ENCODE assay signal across 17 cellular contexts in the genomic region with DNA sequence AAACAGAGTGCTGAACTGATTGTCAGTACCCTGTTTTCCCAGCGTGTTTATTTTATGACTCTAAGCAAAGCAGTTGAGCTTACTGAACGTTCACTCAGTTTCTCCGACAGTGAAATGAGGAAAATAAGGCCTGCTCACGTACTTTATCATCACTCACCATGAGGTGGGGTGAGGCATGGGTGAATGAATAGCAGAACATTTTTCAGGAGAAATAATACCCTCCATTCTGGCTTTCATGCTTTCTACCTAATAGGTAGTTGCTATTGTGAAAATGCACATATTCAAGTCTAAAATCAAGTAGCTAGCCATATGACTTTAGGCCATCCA.
A peak's percentile ranks its signal among the peaks of the same experiment; 100 is the strongest.
DNase-seq lines count a peak whose midpoint lies in the region; ATAC-seq and TF ChIP-seq lines count a peak whose summit lies in the region.
"Had no signal": no experiment of that assay in that cellular context is flagged by ENCODE, and none has a peak within 500 bp of the region (broad histone marks: within the 10 kb centered on the region; RNA-seq: fewer than 3 reads in every experiment).

No MANE protein-coding gene starts in this region.

- no peak for TF ChIP-seq POLR2A in gastroesophageal sphincter (IDR thresholded peaks at IDR 0.05)
- no peak for TF ChIP-seq POLR2A in gastrocnemius medialis (IDR thresholded peaks at IDR 0.05)
- TF ChIP-seq POLR2A in uterus (IDR thresholded peaks at IDR 0.05): no peak

- H3K27me3 ChIP-seq in cardiac muscle cell: no peaks in the 10 kb centered on the region
- H3K27me3 ChIP-seq in gastroesophageal sphincter: no peaks in the 10 kb centered on the region
- no peaks in the 10 kb centered on the region for H3K27me3 ChIP-seq in gastrocnemius medialis
- no peaks in the 10 kb centered on the region for H3K27me3 ChIP-seq in uterus
- H3K27me3 ChIP-seq: heart left ventricle had no signal

- 66% methylated on average over 4 of the region's 4 CpGs; no CpG with 5 or more reads in 1 of the 2 donors for WGBS in gastroesophageal sphincter (ENCODE audit: low coverage in 1 of 2), 2 donors

- DNase-seq in cardiac muscle cell (ENCODE audit: low read depth in 1 of 2, low spot score in 1 of 2) (no peak), left cardiac atrium (no peak), gastrocnemius medialis (no peak), uterus (no peak), putamen (ENCODE audit: low spot score) (no peak), kidney glomerular epithelial cell (lab: John Stamatoyannopoulos, UW) (no peak)
- DNase-seq: DMS79; kidney; NCI-H1048; NCI-H2107; NCI-H524 treated with DMSO at 0.1 percent for 48 hours; nucleus accumbens; stimulated activated CD4-positive, alpha-beta T cell treated with anti-CD3 and anti-CD28 coated beads, Interleukin-2, amount 100 ng/mL, for 24 hours had no signal

- peak overlapping the region; percentile 46 for H3K27ac ChIP-seq in cardiac muscle cell
- H3K27ac ChIP-seq in gastroesophageal sphincter: peak overlapping the region; percentile 77 to 93 (median 82)
- peak overlapping the region in 3 of 4 donors; percentile 49 to 71 (median 66) for H3K27ac ChIP-seq in gastrocnemius medialis
- H3K27ac ChIP-seq in uterus: peak overlapping the region; percentile 70 to 77
- H3K27ac ChIP-seq: KMS-11 had no signal

- H3K36me3 ChIP-seq in cardiac muscle cell (no peaks in the 10 kb centered on the region), gastroesophageal sphincter (peaks cover 0 to 29% of the 10 kb centered on the region in 2 donors), gastrocnemius medialis (peaks cover 2 to 38% of the 10 kb centered on the region in 2 donors), uterus (no peaks in the 10 kb centered on the region)

- intact Hi-C loops in left cardiac atrium (cut with DNase I) (loop anchor here (2.0 to 10.0 kb wide), 3 partner anchors 137 to 211 kb away; partner anchors contain the start of gene DHRS3 (in 2 of the 2)), gastrocnemius medialis (cut with DNase I; ENCODE audit: low total_unique reads) (loop anchor here (1.0 kb wide), 1 partner anchor 211 kb away; no protein-coding TSS in a partner anchor), uterus (cut with DNase I; ENCODE audit: low total_unique reads) (loop anchor here (2.0 to 5.0 kb wide), 2 partner anchors 69 to 214 kb away; no protein-coding TSS in a partner anchor)

- in situ Hi-C loops in gastrocnemius medialis (cut with MboI; ENCODE audit: low sequenced_read_pairs in 4 of 4): loop anchor here (5.0 to 10.0 kb wide), 2 partner anchors 209 to 217 kb away; partner anchors contain the start of gene DHRS3 (in 2 of the 4)

- H3K9me3 ChIP-seq in cardiac muscle cell (ENCODE audit: low read depth): no peaks in the 10 kb centered on the region
- H3K9me3 ChIP-seq in gastroesophageal sphincter: no peaks in the 10 kb centered on the region
- H3K9me3 ChIP-seq in gastrocnemius medialis: no peaks in the 10 kb centered on the region
- H3K9me3 ChIP-seq in uterus: no peaks in the 10 kb centered on the region

- ATAC-seq in left cardiac atrium (no peak), gastroesophageal sphincter (no peak), gastrocnemius medialis (no peak), GM18873 (IDR thresholded peaks at IDR 0.05; ENCODE audit: low FRiP score, unreplicated experiment) (no peak)

- H3K4me1 ChIP-seq in cardiac muscle cell (ENCODE audit: low read depth) (peaks cover 59% of the 10 kb centered on the region), gastroesophageal sphincter (peaks cover 23 to 61% (median 35%) of the 10 kb centered on the region in 3 donors), gastrocnemius medialis (peaks cover 44 to 48% of the 10 kb centered on the region in 2 donors), uterus (peaks cover 5 to 15% of the 10 kb centered on the region in 2 donors)

- TF ChIP-seq EP300 in gastroesophageal sphincter (IDR thresholded peaks at IDR 0.05): no peak

- H3K4me3 ChIP-seq in cardiac muscle cell (no peak overlapping the region), gastroesophageal sphincter (no peak overlapping the region), gastrocnemius medialis (no peak overlapping the region), uterus (no peak overlapping the region)
- H3K4me3 ChIP-seq: heart left ventricle had no signal

- TF ChIP-seq CTCF in cardiac muscle cell (IDR thresholded peaks at IDR 0.05; ENCODE audit: low read depth, low read length) (no peak), gastroesophageal sphincter (IDR thresholded peaks at IDR 0.05) (no peak), gastrocnemius medialis (IDR thresholded peaks at IDR 0.05 in 4 of 5, conservative IDR thresholded peaks at IDR 0.05 in 1 of 5) (no peak), uterus (IDR thresholded peaks at IDR 0.05) (no peak)
